In genomic region chr3:39413691-39414420, GRCh38 we compare ENCODE assay signal across 1 cellular context.
TF ChIP-seq lines count a peak whose summit lies in the region.

No MANE protein-coding gene starts in this region.

TF ChIP-seq in K562, 482 proteins besides CTCF, POLR2A, EP300 and RAD21 (continues in another document):
- TF ChIP-seq VEZF1 (CRISPR knock-in tag; IDR thresholded peaks at IDR 0.05) (no peak), LCOR (CRISPR knock-in tag; IDR thresholded peaks at IDR 0.05) (0 out of 2 replicates have a peak, but pooled peaks have one; percentile 8), ZNF695 (CRISPR knock-in tag; IDR thresholded peaks at IDR 0.05) (0 out of 2 replicates have a peak, but pooled peaks have one; percentile 57), BRD4 (IDR thresholded peaks at IDR 0.05) (no peak), U2AF1 (optimal IDR thresholded peaks at IDR 0.05; ENCODE audit: low read depth, low read length) (peak; percentile 40), THRB (CRISPR knock-in tag; conservative IDR thresholded peaks at IDR 0.05) (peak; percentile 78; the same call in 1 of the 2 replicates), ZKSCAN8 (CRISPR knock-in tag; IDR thresholded peaks at IDR 0.05) (no peak), FOXM1 (IDR thresholded peaks at IDR 0.05; ENCODE audit: low read depth) (no peak), FOXM1 (CRISPR knock-in tag; IDR thresholded peaks at IDR 0.05; ENCODE audit: low read depth) (peak; percentile 8; the same call in 1 of the 2 replicates), TEAD4 (IDR thresholded peaks at IDR 0.05; ENCODE audit: low read length) (0 out of 2 replicates have a peak, but pooled peaks have one; percentile 18), TEAD4 (CRISPR knock-in tag; IDR thresholded peaks at IDR 0.05; ENCODE audit: borderline replicate concordance) (no peak), HDAC1 (IDR thresholded peaks at IDR 0.05) (no peak), SIN3A (IDR thresholded peaks at IDR 0.05; ENCODE audit: borderline replicate concordance in 2 of 2, control insufficient read depth in 1 of 2, low read depth in 2 of 2, low read length in 2 of 2) (peak in 1 of 2 experiments; percentile 61; a peak in 2 of 4 replicates), ZNF174 (CRISPR knock-in tag; IDR thresholded peaks at IDR 0.05) (no peak), THRAP3 (IDR thresholded peaks at IDR 0.05; ENCODE audit: borderline replicate concordance) (0 out of 2 replicates have a peak, but pooled peaks have one; percentile 49), SP1 (CRISPR knock-in tag; IDR thresholded peaks at IDR 0.05) (0 out of 2 replicates have a peak, but pooled peaks have one; percentile 21), NFIC (IDR thresholded peaks at IDR 0.05) (peak; percentile 7; the same call in 1 of the 2 replicates), ZNF445 (CRISPR knock-in tag; IDR thresholded peaks at IDR 0.05; ENCODE audit: low read depth) (0 out of 2 replicates have a peak, but pooled peaks have one; percentile 26), NFXL1 (CRISPR knock-in tag; IDR thresholded peaks at IDR 0.05) (peak; percentile 30; the same call in 1 of the 2 replicates), E2F5 (CRISPR knock-in tag; IDR thresholded peaks at IDR 0.05) (no peak), YY1 (IDR thresholded peaks at IDR 0.05; ENCODE audit: borderline replicate concordance in 1 of 3, control insufficient read depth in 1 of 3, extremely low read depth in 1 of 3, insufficient read depth in 3 of 3, insufficient read length in 1 of 3, insufficient replicate concordance in 2 of 3, low read depth in 1 of 3, low read length in 2 of 3) (peak in 1 of 3 experiments; percentile 8), KHSRP (IDR thresholded peaks at IDR 0.05) (peak; percentile 22; the same call in 1 of the 2 replicates), ZNF444 (CRISPR knock-in tag; IDR thresholded peaks at IDR 0.05) (peak; percentile 20; the same call in 1 of the 2 replicates), ZNF347 (CRISPR knock-in tag; IDR thresholded peaks at IDR 0.05; ENCODE audit: low read depth) (0 out of 2 replicates have a peak, but pooled peaks have one; percentile 37), SMAD3 (CRISPR knock-in tag; conservative IDR thresholded peaks at IDR 0.05) (peak; percentile 34; the same call in 1 of the 2 replicates), IRF1 (CRISPR knock-in tag; IDR thresholded peaks at IDR 0.05; ENCODE audit: borderline replicate concordance) (0 out of 2 replicates have a peak, but pooled peaks have one; percentile 50), OTX1 (CRISPR knock-in tag; IDR thresholded peaks at IDR 0.05) (peak; percentile 67; the same call in 1 of the 2 replicates), ZNF77 (CRISPR knock-in tag; IDR thresholded peaks at IDR 0.05) (0 out of 2 replicates have a peak, but pooled peaks have one; percentile 42), CBX3 (IDR thresholded peaks at IDR 0.05; ENCODE audit: borderline replicate concordance in 1 of 2, low read length in 2 of 2) (peak in 1 of 2 experiments; percentile 25; a peak in 1 of 3 replicates), PREB (CRISPR knock-in tag; IDR thresholded peaks at IDR 0.05) (no peak), ZNF395 (CRISPR knock-in tag; IDR thresholded peaks at IDR 0.05) (peak; percentile 37; the same call in 1 of the 2 replicates), FOXO4 (CRISPR knock-in tag; IDR thresholded peaks at IDR 0.05) (peak; percentile 58; the same call in 1 of the 2 replicates), CGGBP1 (CRISPR knock-in tag; IDR thresholded peaks at IDR 0.05) (peak; percentile 5), ZNF232 (CRISPR knock-in tag; IDR thresholded peaks at IDR 0.05) (no peak), KAT8 (IDR thresholded peaks at IDR 0.05; ENCODE audit: low read depth) (no peak), ZNF282 (CRISPR knock-in tag; IDR thresholded peaks at IDR 0.05) (no peak), HBP1 (CRISPR knock-in tag; IDR thresholded peaks at IDR 0.05) (peak; percentile 59), POLR2B (IDR thresholded peaks at IDR 0.05; ENCODE audit: low read depth, partially characterized antibody) (peak; percentile 74), ZNF324 (CRISPR knock-in tag; IDR thresholded peaks at IDR 0.05) (no peak), MEIS2 (IDR thresholded peaks at IDR 0.05; ENCODE audit: partially characterized antibody) (peak; percentile 23), ZNF551 (CRISPR knock-in tag; IDR thresholded peaks at IDR 0.05) (0 out of 2 replicates have a peak, but pooled peaks have one; percentile 75), ILF3 (IDR thresholded peaks at IDR 0.05; ENCODE audit: borderline replicate concordance) (peak; percentile 46), POLR2H (tag; IDR thresholded peaks at IDR 0.05; ENCODE audit: low read depth) (peak; percentile 59; the same call in 1 of the 2 replicates), ZNF639 (CRISPR knock-in tag; conservative IDR thresholded peaks at IDR 0.05 in 1 of 2, IDR thresholded peaks at IDR 0.05 in 1 of 2) (no peak)
